ENCODE assay signal across 8 cellular contexts in the genomic region with DNA sequence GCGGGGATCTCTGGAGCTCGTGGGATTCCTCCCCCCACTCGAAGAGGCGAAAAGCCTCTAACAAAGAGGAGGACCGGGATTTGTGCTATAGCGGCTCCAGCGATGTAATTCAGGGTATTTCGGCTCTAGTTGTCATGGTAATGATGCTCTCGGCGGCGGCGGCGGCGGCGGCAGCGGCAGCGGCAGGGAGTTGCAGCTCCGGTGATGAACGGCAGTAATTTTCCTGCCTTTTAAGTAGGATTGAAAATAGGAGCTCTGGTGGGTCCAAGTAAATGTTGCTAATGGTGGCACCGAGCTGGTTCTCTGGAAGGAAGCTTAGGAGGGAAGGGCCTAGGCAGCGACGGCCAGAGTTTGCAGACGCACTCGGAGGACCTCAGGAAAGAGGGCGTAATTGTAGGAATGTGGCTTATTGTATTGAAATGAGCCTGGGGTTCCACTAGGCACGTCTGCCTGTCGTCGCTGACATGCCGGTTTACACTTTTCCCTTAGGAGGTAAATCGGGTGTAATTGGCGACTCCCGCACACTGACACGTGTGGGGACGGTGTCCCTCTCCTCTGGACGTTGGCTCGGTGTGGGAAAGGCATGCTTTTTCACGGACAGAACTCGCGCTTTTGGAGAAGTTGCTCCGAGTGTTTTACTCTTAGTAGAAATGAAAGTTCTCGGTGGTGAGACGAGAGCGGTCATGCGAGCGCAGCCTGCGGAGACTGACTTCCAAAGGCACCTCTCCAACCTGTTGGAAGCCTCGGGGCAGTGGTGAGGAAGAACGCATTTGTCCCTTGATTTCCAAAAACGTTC. TPM values are rescaled to one million over a fixed set of nuclear protein-coding genes. Genes with fewer than 3 reads are reported as not detected.
DNase-seq lines count a peak whose midpoint lies in the region; ATAC-seq and TF ChIP-seq lines count a peak whose summit lies in the region.

No MANE protein-coding gene starts in this region.

- peaks cover 0 to 59% (median 11%) of the 10 kb centered on the region in 4 donors for H3K27me3 ChIP-seq in esophagus squamous epithelium
- peaks cover 56% of the 10 kb centered on the region for H3K27me3 ChIP-seq in transverse colon

- 1 to 2% methylated on average over 25 to 44 of the region's 49 CpGs for WGBS in esophagus squamous epithelium, 2 donors
- WGBS in transverse colon (ENCODE audit: low coverage in 1 of 2), 2 donors, result 1 to 6% methylated on average over 3 to 49 of the region's 49 CpGs

- TF ChIP-seq CTCF in esophagus squamous epithelium (IDR thresholded peaks at IDR 0.05) (no peak), transverse colon (IDR thresholded peaks at IDR 0.05) (no peak)

- TF ChIP-seq POLR2A in esophagus squamous epithelium (IDR thresholded peaks at IDR 0.05), result no peak
- TF ChIP-seq POLR2A in transverse colon (IDR thresholded peaks at IDR 0.05), result no peak

- H3K36me3 ChIP-seq in esophagus squamous epithelium (no peaks in the 10 kb centered on the region), transverse colon (no peaks in the 10 kb centered on the region)

- H3K36me3 Mint-ChIP-seq in activated T-cell treated with anti-CD3 and anti-CD28 coated beads, Interleukin-2, amount 50 U/mL, for 24 hours (ENCODE audit: low read depth), result peaks cover 53% of the 10 kb centered on the region
- peaks cover 0 to 5% (median 0%) of the 10 kb centered on the region in 3 donors for H3K36me3 Mint-ChIP-seq in naive thymus-derived CD8-positive, alpha-beta T cell

- H3K9me3 Mint-ChIP-seq in activated T-cell treated with anti-CD3 and anti-CD28 coated beads, Interleukin-2, amount 50 U/mL, for 24 hours, result no peaks in the 10 kb centered on the region
- H3K9me3 Mint-ChIP-seq in naive thymus-derived CD8-positive, alpha-beta T cell, result peaks cover 0 to 2% (median 0%) of the 10 kb centered on the region in 9 donors

- H3K4me1 ChIP-seq in esophagus squamous epithelium (peaks cover 18 to 63% (median 25%) of the 10 kb centered on the region in 3 donors), transverse colon (peaks cover 18 to 56% (median 50%) of the 10 kb centered on the region in 4 donors)

- no peak for TF ChIP-seq EP300 in transverse colon (IDR thresholded peaks at IDR 0.05; ENCODE audit: low read depth)

- H3K4me3 ChIP-seq in esophagus squamous epithelium (peak overlapping the region; percentile 73 to 94 (median 88)), transverse colon (peak overlapping the region; percentile 66 to 79 (median 72))

- peak overlapping the region; percentile 98 for H3K4me3 Mint-ChIP-seq in activated T-cell treated with anti-CD3 and anti-CD28 coated beads, Interleukin-2, amount 50 U/mL, for 24 hours
- peak overlapping the region; percentile 91 to 99 (median 98) for H3K4me3 Mint-ChIP-seq in naive thymus-derived CD8-positive, alpha-beta T cell

- H3K4me1 Mint-ChIP-seq in activated T-cell treated with anti-CD3 and anti-CD28 coated beads, Interleukin-2, amount 50 U/mL, for 24 hours (ENCODE audit: low read depth), result peaks cover 87% of the 10 kb centered on the region
- H3K4me1 Mint-ChIP-seq in naive thymus-derived CD8-positive, alpha-beta T cell, result peaks cover 35 to 70% (median 61%) of the 10 kb centered on the region in 4 donors

- H3K27ac ChIP-seq in esophagus squamous epithelium (peak overlapping the region; percentile 94 to 99 (median 98)), transverse colon (peak overlapping the region; percentile 90 to 97 (median 94))

- in situ Hi-C loops in transverse colon (cut with MboI; ENCODE audit: low pct_ligation_motif_present in 1 of 4, low pct_unique_long_range_greater_than_20kb in 1 of 4, low sequenced_read_pairs in 3 of 4), result loop anchor here in 3 of 4 donors (25.0 kb wide), 2 partner anchors 190 to 515 kb away; no protein-coding TSS in a partner anchor

- H3K9me3 ChIP-seq in esophagus squamous epithelium (no peaks in the 10 kb centered on the region), transverse colon (no peaks in the 10 kb centered on the region)

- H3K27me3 Mint-ChIP-seq in activated T-cell treated with anti-CD3 and anti-CD28 coated beads, Interleukin-2, amount 50 U/mL, for 24 hours, result peaks cover 17% of the 10 kb centered on the region
- peaks cover 14 to 59% (median 50%) of the 10 kb centered on the region in 5 donors for H3K27me3 Mint-ChIP-seq in naive thymus-derived CD8-positive, alpha-beta T cell

- ATAC-seq in activated CD4-positive, CD25-positive, alpha-beta regulatory T cell treated with anti-CD3 and anti-CD28 coated beads, Interleukin-2, amount 50 U/mL, for 24 hours, result no peak
- ATAC-seq in naive thymus-derived CD8-positive, alpha-beta T cell, result no peak
- no peak for ATAC-seq in HG02588 (IDR thresholded peaks at IDR 0.05; ENCODE audit: unreplicated experiment)

- POLR2A ChIA-PET in naive thymus-derived CD8-positive, alpha-beta T cell (lab: Charles Lee), result interaction anchor here (0.8 to 5.2 kb wide), 3 partner anchors 14 to 103 kb away, joined by 3 to 28 read pairs (median 6); a partner anchor contains a TSS

- peak overlapping the region; percentile 99 for H3K27ac Mint-ChIP-seq in activated T-cell treated with anti-CD3 and anti-CD28 coated beads, Interleukin-2, amount 50 U/mL, for 24 hours
- peak overlapping the region; percentile 32 to 100 (median 99) for H3K27ac Mint-ChIP-seq in naive thymus-derived CD8-positive, alpha-beta T cell

- peak; percentile 56 for DNase-seq in activated CD4-positive, CD25-positive, alpha-beta regulatory T cell treated with anti-CD3 and anti-CD28 coated beads, Interleukin-2, amount 50 U/mL, for 72 hours
- DNase-seq in NCI-H748 (lab: John Stamatoyannopoulos, UW; ENCODE audit: unreplicated experiment) (peak; percentile 75), esophagus squamous epithelium (lab: John Stamatoyannopoulos, UW) (no peak), transverse colon (peak; percentile 35)
- DNase-seq in activated T-cell treated with anti-CD3 and anti-CD28 coated beads, Interleukin-2, amount 50 U/mL, for 24 hours, result peak; percentile 67
- peak; percentile 43 to 82 (median 66) for DNase-seq in naive thymus-derived CD8-positive, alpha-beta T cell

- intact Hi-C loops in esophagus squamous epithelium (cut with DNase I), result no loop called here
- intact Hi-C loops in transverse colon (cut with DNase I; ENCODE audit: low total_unique reads), result loop anchor here (5.0 kb wide), 1 partner anchor 85 kb away; a partner anchor contains a TSS

RNA-seq across cellular contexts. Expression of a gene that starts 1.1 kb away (rescaled TPM):
- under 1 TPM in 3 of 4 donors, not detected in 1; 0.08 to 0.76 (median 0.35) TPM for total RNA-seq in esophagus squamous epithelium
- under 1 TPM; 0.47 TPM for total RNA-seq in naive thymus-derived CD8-positive, alpha-beta T cell
- polyA plus RNA-seq in naive thymus-derived CD8-positive, alpha-beta T cell, result 1 to 10 TPM in 1 of 3 donors, under 1 TPM in 1, not detected in 1; 0.22 to 1.7 TPM
- 1 to 10 TPM in 2 of 4 donors, under 1 TPM in 2; 0.48 to 3.4 (median 1.3) TPM for total RNA-seq in transverse colon
